In genomic region chr6:33201147-33201545, GRCh38 we compare ENCODE assay signal across 8 cellular contexts. TPM values are rescaled to one million over a fixed set of nuclear protein-coding genes. Genes with fewer than 3 reads are reported as not detected.
A peak's percentile ranks its signal among the peaks of the same experiment; 100 is the strongest.
DNase-seq lines count a peak whose midpoint lies in the region; ATAC-seq and TF ChIP-seq lines count a peak whose summit lies in the region.

No MANE protein-coding gene starts in this region.

- no peaks in the 10 kb centered on the region for H3K9me2 ChIP-seq in neural cell (ENCODE audit: insufficient read depth, low read length)

- H3K36me3 ChIP-seq in NT2/D1 (ENCODE audit: insufficient read depth, insufficient read length, low read length) (peaks cover 36% of the 10 kb centered on the region), endodermal cell (ENCODE audit: control insufficient read depth, insufficient read depth, low read length) (peaks cover 32% of the 10 kb centered on the region), neural cell (ENCODE audit: insufficient read depth, low read length) (peaks cover 6% of the 10 kb centered on the region)

- DNase-seq in CD4-positive, alpha-beta T cell, result peak in 1 of 10 experiments; percentile 32
- DNase-seq in NT2/D1 (ENCODE audit: low read depth, low spot score) (no peak), endodermal cell (no peak), ureter (ENCODE audit: low spot score) (no peak), mucosa of gallbladder (ENCODE audit: low spot score) (no peak), activated gamma-delta T cell (lab: John Stamatoyannopoulos, UW) (no peak)

- no peak for TF ChIP-seq CTCF in CD4-positive, alpha-beta T cell (IDR thresholded peaks at IDR 0.05)
- peak; percentile 22 for TF ChIP-seq CTCF in endodermal cell (conservative IDR thresholded peaks at IDR 0.05)
- no peak for TF ChIP-seq CTCF in neural cell (IDR thresholded peaks at IDR 0.05; ENCODE audit: poor library complexity, severe bottlenecking)

- TF ChIP-seq RAD21 in neural cell (conservative IDR thresholded peaks at IDR 0.05), result no peak

- peaks cover 34% of the 10 kb centered on the region for H3K79me2 ChIP-seq in neural cell (replicated peaks; ENCODE audit: insufficient read depth, low read length)

- H3K27me3 ChIP-seq in CD4-positive, alpha-beta T cell (ENCODE audit: control insufficient read depth, insufficient read depth, low read length), result no peaks in the 10 kb centered on the region
- peaks cover 3% of the 10 kb centered on the region for H3K27me3 ChIP-seq in NT2/D1 (ENCODE audit: insufficient read depth, insufficient read length)
- no peaks in the 10 kb centered on the region for H3K27me3 ChIP-seq in endodermal cell (ENCODE audit: control insufficient read depth, insufficient read depth, low read length, poor library complexity, severe bottlenecking)
- no peaks in the 10 kb centered on the region for H3K27me3 ChIP-seq in neural cell (ENCODE audit: insufficient read depth, low read depth, low read length)

- H3K4me2 ChIP-seq in neural cell (ENCODE audit: low read length), result peak overlapping the region; percentile 99

- H3K9ac ChIP-seq in NT2/D1 (ENCODE audit: insufficient read length, low read depth) (peak overlapping the region; percentile 87), endodermal cell (ENCODE audit: extremely low read depth, low read length, poor library complexity, severe bottlenecking) (peak overlapping the region; percentile 99), neural cell (ENCODE audit: low read length) (peak overlapping the region; percentile 96)

- H2AFZ ChIP-seq in neural cell (ENCODE audit: low read depth, low read length), result peak overlapping the region; percentile 32

- ATAC-seq in CD4-positive, alpha-beta T cell (ENCODE audit: poor library complexity), result no peak
- no peak for ATAC-seq in HG02852 (IDR thresholded peaks at IDR 0.05; ENCODE audit: unreplicated experiment)

- POLR2A ChIA-PET in CD4-positive, alpha-beta T cell (lab: Charles Lee), result no interaction called here

- H3K27ac Mint-ChIP-seq in CD4-positive, alpha-beta T cell, result peak overlapping the region; percentile 100
- H3K27ac Mint-ChIP-seq in endodermal cell, result peak overlapping the region; percentile 99

- H3F3A ChIP-seq in neural cell (ENCODE audit: insufficient read depth, low read length, poor library complexity, severe bottlenecking), result no peaks in the 10 kb centered on the region

- CTCF ChIA-PET in CD4-positive, alpha-beta T cell (lab: Charles Lee), result no interaction called here

- no peaks in the 10 kb centered on the region for H3K9me3 Mint-ChIP-seq in CD4-positive, alpha-beta T cell
- no peaks in the 10 kb centered on the region for H3K9me3 Mint-ChIP-seq in endodermal cell

- peaks cover 86% of the 10 kb centered on the region for H3K4me1 Mint-ChIP-seq in CD4-positive, alpha-beta T cell (ENCODE audit: low read depth)
- H3K4me1 Mint-ChIP-seq in endodermal cell, result peaks cover 30% of the 10 kb centered on the region

- TF ChIP-seq EP300 in neural cell (conservative IDR thresholded peaks at IDR 0.05; ENCODE audit: poor library complexity, severe bottlenecking), result no peak

- intact Hi-C loops in CD4-positive, alpha-beta T cell (cut with DNase I, micrococcal nuclease), result loop anchor here (2.0 to 10.0 kb wide), 7 partner anchors 70 to 1536 kb away; partner anchors contain the start of genes C6orf47 (in 1 of the 2), CSNK2B (in 1 of the 2), FKBPL (in 1 of the 2) and GPANK1 (in 1 of the 2)

- peak overlapping the region; percentile 97 for H3K27ac ChIP-seq in CD4-positive, alpha-beta T cell (ENCODE audit: low read depth, low read length)
- peak overlapping the region; percentile 95 for H3K27ac ChIP-seq in endodermal cell (ENCODE audit: low read depth, low read length)
- H3K27ac ChIP-seq in neural cell (ENCODE audit: low read length), result peak overlapping the region; percentile 98

- H3K27me3 Mint-ChIP-seq in CD4-positive, alpha-beta T cell, result no peaks in the 10 kb centered on the region
- peaks cover 10% of the 10 kb centered on the region for H3K27me3 Mint-ChIP-seq in endodermal cell (ENCODE audit: insufficient read depth)

- H3K36me3 Mint-ChIP-seq in CD4-positive, alpha-beta T cell (ENCODE audit: low read depth), result peaks cover 82% of the 10 kb centered on the region
- H3K36me3 Mint-ChIP-seq in endodermal cell (ENCODE audit: low read depth), result peaks cover 32% of the 10 kb centered on the region

- H3K4me1 ChIP-seq in NT2/D1 (ENCODE audit: insufficient read depth, insufficient read length), result peaks cover 6% of the 10 kb centered on the region
- H3K4me1 ChIP-seq in endodermal cell (ENCODE audit: control insufficient read depth, insufficient read depth, low read length), result peaks cover 7% of the 10 kb centered on the region

- H3K4me3 ChIP-seq in NT2/D1 (ENCODE audit: insufficient read length, low read depth) (peak overlapping the region; percentile 95), endodermal cell (ENCODE audit: low read length) (peak overlapping the region; percentile 99), neural cell (ENCODE audit: low read length) (peak overlapping the region; percentile 92)

- WGBS in endodermal cell (ENCODE audit: insufficient coverage in 1 of 2, insufficient read length in 1 of 2), 2 experiments, result 7% methylated on average over 8 to 14 of the region's 14 CpGs

- peak overlapping the region; percentile 98 for H3K4me3 Mint-ChIP-seq in CD4-positive, alpha-beta T cell
- H3K4me3 Mint-ChIP-seq in endodermal cell, result peak overlapping the region; percentile 96

- no peaks in the 10 kb centered on the region for H3K9me3 ChIP-seq in CD4-positive, alpha-beta T cell (ENCODE audit: control insufficient read depth, low read length)
- H3K9me3 ChIP-seq in NT2/D1 (ENCODE audit: insufficient read depth, low read length), result no peaks in the 10 kb centered on the region
- no peaks in the 10 kb centered on the region for H3K9me3 ChIP-seq in endodermal cell (ENCODE audit: control insufficient read depth, low read length)
- no peaks in the 10 kb centered on the region for H3K9me3 ChIP-seq in neural cell (ENCODE audit: low read length)

- no peaks in the 10 kb centered on the region for H4K20me1 ChIP-seq in neural cell (ENCODE audit: insufficient read depth)

TF ChIP-seq in neural cell, 6 proteins besides CTCF, POLR2A, EP300 and RAD21 (continues in another document):
- TF ChIP-seq EZH2 (IDR thresholded peaks at IDR 0.05; ENCODE audit: borderline replicate concordance, insufficient read depth, low read length, poor library complexity, severe bottlenecking) (no peak), MXI1 (conservative IDR thresholded peaks at IDR 0.05; ENCODE audit: poor library complexity, severe bottlenecking) (no peak), SMC3 (conservative IDR thresholded peaks at IDR 0.05; ENCODE audit: poor library complexity) (no peak), TAF1 (IDR thresholded peaks at IDR 0.05; ENCODE audit: low read depth) (no peak), REST (IDR thresholded peaks at IDR 0.05; ENCODE audit: borderline replicate concordance) (no peak)

RNA-seq across cellular contexts. Expression of gene SLC39A7, which starts 0.5 kb away (rescaled TPM):
- 1 to 10 TPM; 8.6 to 9.6 TPM for total RNA-seq in CD4-positive, alpha-beta T cell
- total RNA-seq in endodermal cell (100 to 1,000 TPM; 123 to 163 TPM), ureter (60.7 TPM), mucosa of gallbladder (120 TPM)
- polyA plus RNA-seq in endodermal cell (2013, experiment 1 of 2), result 107 TPM
- 105 TPM for polyA plus RNA-seq in endodermal cell (2013, experiment 2 of 2)
- 99.8 and 120 TPM in 2 replicates for polyA plus RNA-seq in neural cell
- 54.2 and 63.1 TPM in 2 replicates for polyA minus RNA-seq in neural cell

RNA-seq across cellular contexts. Expression of gene RXRB, which starts 0.7 kb away (rescaled TPM):
- 10 to 100 TPM; 42.9 to 45.0 TPM for total RNA-seq in CD4-positive, alpha-beta T cell
- total RNA-seq in endodermal cell, result 10 to 100 TPM; 24.8 to 27.2 TPM
- 46.3 TPM for polyA plus RNA-seq in endodermal cell (2013, experiment 1 of 2)
- polyA plus RNA-seq in endodermal cell (2013, experiment 2 of 2), result 38.0 TPM
- 60.7 and 71.2 TPM in 2 replicates for polyA plus RNA-seq in neural cell
- 27.0 and 29.8 TPM in 2 replicates for polyA minus RNA-seq in neural cell
- 50.8 TPM for total RNA-seq in ureter
- total RNA-seq in mucosa of gallbladder, result 56.8 TPM

RNA-seq across cellular contexts. Expression of gene HSD17B8, which starts 3.3 kb away (rescaled TPM):
- 10 to 100 TPM in 1 of 2 experiments, 1 to 10 TPM in 1; 8.6 to 10.5 TPM for total RNA-seq in CD4-positive, alpha-beta T cell
- total RNA-seq in endodermal cell (1 to 10 TPM; 5.7 to 6.8 TPM), ureter (28.6 TPM), mucosa of gallbladder (13.6 TPM)
- polyA plus RNA-seq in endodermal cell (2013, experiment 1 of 2), result 13.2 TPM
- polyA plus RNA-seq in endodermal cell (2013, experiment 2 of 2), result 12.2 TPM
- polyA plus RNA-seq in neural cell, result 7.3 and 10.3 TPM in 2 replicates
- polyA minus RNA-seq in neural cell, result 2.2 and 3.4 TPM in 2 replicates

RNA-seq across cellular contexts. Expression of gene RING1, which starts 7.2 kb away (rescaled TPM):
- total RNA-seq in CD4-positive, alpha-beta T cell, result 10 to 100 TPM; 27.1 to 28.6 TPM
- 10 to 100 TPM; 31.0 to 31.8 TPM for total RNA-seq in endodermal cell
- 65.4 TPM for polyA plus RNA-seq in endodermal cell (2013, experiment 1 of 2)
- 55.9 TPM for polyA plus RNA-seq in endodermal cell (2013, experiment 2 of 2)
- polyA plus RNA-seq in neural cell, result 107 and 121 TPM in 2 replicates
- polyA minus RNA-seq in neural cell, result 35.7 and 36.8 TPM in 2 replicates
- total RNA-seq in ureter, result 50.6 TPM
- total RNA-seq in mucosa of gallbladder, result 50.9 TPM

RNA-seq across cellular contexts. Expression of gene COL11A2, which starts 8.9 kb away (rescaled TPM):
- 1 to 10 TPM; 2.8 to 3.0 TPM for total RNA-seq in CD4-positive, alpha-beta T cell
- 1 to 10 TPM; 1.3 to 2.8 TPM for total RNA-seq in endodermal cell
- 17.6 TPM for polyA plus RNA-seq in endodermal cell (2013, experiment 1 of 2)
- polyA plus RNA-seq in endodermal cell (2013, experiment 2 of 2), result 13.1 TPM
- 9.8 and 20.2 TPM in 2 replicates for polyA plus RNA-seq in neural cell
- polyA minus RNA-seq in neural cell, result 2.0 and 2.7 TPM in 2 replicates
- 0.96 TPM for total RNA-seq in ureter
- 0.66 TPM for total RNA-seq in mucosa of gallbladder
